Comparison of ENCODE assay signal across 9 cellular contexts in the genomic region with DNA sequence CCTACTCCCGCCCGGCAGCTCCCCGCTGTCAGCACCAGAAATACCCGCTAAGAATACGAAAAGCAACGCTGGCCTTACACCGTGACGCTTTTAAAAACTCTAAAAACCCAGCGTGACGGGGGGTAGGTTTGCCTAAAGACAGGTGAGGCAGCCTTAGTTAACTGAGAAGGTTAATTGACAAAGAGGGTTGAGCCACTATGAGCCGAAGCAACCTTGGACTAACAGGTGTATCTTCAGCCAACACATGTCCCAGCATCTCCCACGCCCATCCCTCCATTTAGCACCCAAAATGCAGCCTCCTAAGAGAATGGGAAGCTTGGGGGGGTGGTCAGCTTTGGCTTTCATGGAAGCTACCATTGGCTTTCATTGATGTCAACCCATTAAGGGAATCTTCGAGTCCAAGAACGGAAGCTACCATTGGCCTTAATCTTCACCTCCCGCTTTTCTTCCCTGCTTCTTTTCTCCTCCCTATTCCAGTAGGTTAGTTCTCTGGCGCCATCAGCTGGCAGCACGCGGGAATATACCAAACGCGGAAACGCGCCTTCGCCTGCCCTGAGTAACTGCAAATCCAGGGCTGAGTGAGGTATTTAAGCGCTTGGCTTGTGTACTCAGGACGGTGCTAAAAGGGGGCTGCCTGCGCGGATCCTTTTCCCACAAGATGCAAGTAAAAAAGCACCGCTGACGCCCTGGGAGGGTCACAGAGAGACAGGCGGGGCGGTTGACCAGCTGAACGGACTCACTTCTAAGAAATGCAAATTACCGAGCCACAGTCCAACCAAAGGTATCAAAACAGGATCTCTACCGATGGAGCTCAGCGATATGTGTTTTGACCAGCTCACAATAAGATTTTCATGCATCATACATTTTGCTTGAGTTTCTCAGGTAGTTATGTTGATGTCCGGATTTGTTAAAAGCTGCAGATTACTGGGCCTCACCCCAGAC.
A peak's percentile ranks its signal among the peaks of the same experiment; 100 is the strongest.
DNase-seq lines count a peak whose midpoint lies in the region; ATAC-seq lines count a peak whose summit lies in the region.
"Had no signal": no experiment of that assay in that cellular context is flagged by ENCODE, and none has a peak within 500 bp of the region (broad histone marks: within the 10 kb centered on the region; RNA-seq: fewer than 3 reads in every experiment).

No MANE protein-coding gene starts in this region.

- H3K9ac ChIP-seq in ES-I3 (ENCODE audit: low read depth, low read length) (peak overlapping the region; percentile 46; the same call in 1 of the 2 replicates), iPS-15b (ENCODE audit: low read depth, low read length) (no peak overlapping the region)

- peaks cover 46% of the 10 kb centered on the region for H3K27me3 ChIP-seq in iPS-15b (ENCODE audit: control insufficient read depth, insufficient read depth, low read length)

- no peaks in the 10 kb centered on the region for H3K4me1 ChIP-seq in ES-I3 (ENCODE audit: insufficient read depth, low read length)
- H3K4me1 ChIP-seq in iPS-15b (ENCODE audit: control insufficient read depth, insufficient read depth, low read length), result peaks cover 7% of the 10 kb centered on the region

- ATAC-seq in GM21786 (IDR thresholded peaks at IDR 0.05; ENCODE audit: unreplicated experiment) (peak; percentile 75), HG03354 (IDR thresholded peaks at IDR 0.05; ENCODE audit: poor library complexity, severe bottlenecking, unreplicated experiment) (no peak)

- no peaks in the 10 kb centered on the region for H3K36me3 ChIP-seq in ES-I3 (ENCODE audit: insufficient read depth, low read length)
- H3K36me3 ChIP-seq in iPS-15b (ENCODE audit: control insufficient read depth, insufficient read depth, low read length), result no peaks in the 10 kb centered on the region
- H3K36me3 ChIP-seq: thoracic aorta had no signal

- H3K9me3 ChIP-seq in ES-I3 (ENCODE audit: control insufficient read depth, insufficient read depth, low read length) (no peaks in the 10 kb centered on the region), iPS-15b (ENCODE audit: control insufficient read depth, insufficient read depth, low read length) (no peaks in the 10 kb centered on the region)
- H3K9me3 ChIP-seq: thoracic aorta had no signal

- DNase-seq in NCI-H2227 (lab: John Stamatoyannopoulos, UW; ENCODE audit: unreplicated experiment), result peak; percentile 97
- DNase-seq in astrocyte of the hippocampus (ENCODE audit: low read depth, low spot score), result peak; percentile 86
- peak; percentile 66 for DNase-seq in stimulated activated CD4-positive, alpha-beta T cell treated with anti-CD3 and anti-CD28 coated beads, Interleukin-15, amount 100 ng/mL, for 24 hours
- no peak for DNase-seq in RKO (ENCODE audit: low spot score)

- peak overlapping the region; percentile 53 for H3K4me3 ChIP-seq in iPS-15b (ENCODE audit: low read depth, low read length)
- H3K4me3 ChIP-seq: thoracic aorta had no signal
